In genomic region chr4:147843162-147843561, GRCh38 we compare ENCODE assay signal across 9 cellular contexts.
DNase-seq lines count a peak whose midpoint lies in the region; ATAC-seq and TF ChIP-seq lines count a peak whose summit lies in the region.
"Had no signal": no experiment of that assay in that cellular context is flagged by ENCODE, and none has a peak within 500 bp of the region (broad histone marks: within the 10 kb centered on the region; RNA-seq: fewer than 3 reads in every experiment).

No MANE protein-coding gene starts in this region.

- H3K36me3 ChIP-seq in A673 (ENCODE audit: insufficient read depth, low read length, poor library complexity, severe bottlenecking) (no peaks in the 10 kb centered on the region), aorta (ENCODE audit: control insufficient read depth in 1 of 2, insufficient read depth in 2 of 2, low read length in 1 of 2) (peaks cover 0 to 6% of the 10 kb centered on the region in 2 donors)

- peaks cover 7 to 14% (median 7%) of the 10 kb centered on the region in 3 donors for H3K36me3 Mint-ChIP-seq in immature natural killer cell

- H3K9me3 ChIP-seq in A673 (ENCODE audit: low read depth, low read length, poor library complexity, severe bottlenecking) (no peaks in the 10 kb centered on the region), aorta (ENCODE audit: control insufficient read depth, low read length) (no peaks in the 10 kb centered on the region)

- WGBS in aorta, 2 donors = 78 to 84% methylated on average over 5 of the region's 5 CpGs

- intact Hi-C loops in A673 (cut with micrococcal nuclease; ENCODE audit: unreplicated experiment) = no loop called here
- intact Hi-C loops in aorta (cut with DNase I) = loop anchor here in 1 of 2 donors (5.0 kb wide), 1 partner anchor 86 kb away; no protein-coding TSS in a partner anchor

- in situ Hi-C loops in GM13976 (cut with MboI; ENCODE audit: low sequenced_read_pairs, unreplicated experiment) = no loop called here

- no peak overlapping the region for H3K4me3 Mint-ChIP-seq in immature natural killer cell

- peaks cover 0 to 3% (median 0%) of the 10 kb centered on the region in 3 donors for H3K27me3 Mint-ChIP-seq in immature natural killer cell (ENCODE audit: low read depth in 3 of 3)

- H3K4me1 ChIP-seq in A673 (ENCODE audit: insufficient read depth, low read length, poor library complexity, severe bottlenecking) = peaks cover 35% of the 10 kb centered on the region
- peaks cover 4 to 10% of the 10 kb centered on the region in 2 donors for H3K4me1 ChIP-seq in aorta (ENCODE audit: control insufficient read depth in 1 of 2, insufficient read depth in 2 of 2, low read length in 2 of 2)

- no peaks in the 10 kb centered on the region for H3K9me3 Mint-ChIP-seq in immature natural killer cell

- no peak overlapping the region for H3K4me3 ChIP-seq in A673 (ENCODE audit: low read depth, low read length, poor library complexity, severe bottlenecking)
- no peak overlapping the region for H3K4me3 ChIP-seq in aorta (ENCODE audit: low read length in 2 of 2)

- H3K27ac ChIP-seq in A673 (ENCODE audit: low read depth, low read length, poor library complexity, severe bottlenecking) (no peak overlapping the region), aorta (ENCODE audit: low read depth in 1 of 2, low read length in 2 of 2) (no peak overlapping the region)

- ATAC-seq in aorta (ENCODE audit: low FRiP score) = no peak
- ATAC-seq in HG03045 (IDR thresholded peaks at IDR 0.05; ENCODE audit: unreplicated experiment) = no peak

- CTCF ChIA-PET in A673 (lab: Charles Lee) = interaction anchor here (0.5 to 0.9 kb wide), 2 partner anchors 24 to 915 kb away, joined by 3 read pairs; no protein-coding TSS in a partner anchor

- H3K4me1 Mint-ChIP-seq in immature natural killer cell = peaks cover under 1 to 27% of the 10 kb centered on the region in 2 donors

- H3K27me3 ChIP-seq in A673 (replicated peaks; ENCODE audit: insufficient read depth, low read depth, low read length, poor library complexity) (no peaks in the 10 kb centered on the region), aorta (ENCODE audit: control insufficient read depth in 1 of 2, insufficient read depth in 2 of 2, low read length in 1 of 2) (no peaks in the 10 kb centered on the region)

- peak; percentile 27; the same call in 1 of the 2 replicates for TF ChIP-seq CTCF in A673 (conservative IDR thresholded peaks at IDR 0.05; ENCODE audit: low read depth, low read length)
- TF ChIP-seq CTCF in GM13976 (IDR thresholded peaks at IDR 0.05; ENCODE audit: borderline replicate concordance, control extremely low read depth, extremely low read depth, insufficient read depth, missing control alignments) = no peak

- DNase-seq in A673 (ENCODE audit: low spot score) (peak; percentile 58), GM13976 (ENCODE audit: low spot score) (peak; percentile 40), LHCN-M2 (ENCODE audit: low read depth) (peak; percentile 60), germinal center (ENCODE audit: low spot score) (peak; percentile 64), aorta (no peak), immature natural killer cell (no peak)
- DNase-seq in activated effector memory CD4-positive, alpha-beta T cell treated with Interleukin-2 at 50 U/mL for 16 hours = no peak
- DNase-seq: NCI-H1105 treated with DMSO at 0.1 percent for 48 hours had no signal

- BruUV-seq in A673 (replicated peaks; lab: Mats Ljungman, UMichigan) = no TSS peak

- POLR2A ChIA-PET in A673 (lab: Charles Lee; ENCODE audit: low non-redundant PET) = no interaction called here

- H3K27ac Mint-ChIP-seq in immature natural killer cell = peak overlapping the region in 3 of 6 donors; percentile 5 to 74 (median 6)

Comparison
In these comparisons a context has a peak if more than half of its experiments do, and no peak if none do; other contexts are left out.
1. DNase-seq: peak in A673 (single experiment), GM13976 (single experiment), LHCN-M2 (single experiment) and germinal center (single experiment); none in aorta (0 of 2), activated effector memory CD4-positive, alpha-beta T cell treated with Interleukin-2 at 50 U/mL for 16 hours (single experiment) and immature natural killer cell (0 of 3).